ENCODE assay signal across 8 cellular contexts in the genomic region with DNA sequence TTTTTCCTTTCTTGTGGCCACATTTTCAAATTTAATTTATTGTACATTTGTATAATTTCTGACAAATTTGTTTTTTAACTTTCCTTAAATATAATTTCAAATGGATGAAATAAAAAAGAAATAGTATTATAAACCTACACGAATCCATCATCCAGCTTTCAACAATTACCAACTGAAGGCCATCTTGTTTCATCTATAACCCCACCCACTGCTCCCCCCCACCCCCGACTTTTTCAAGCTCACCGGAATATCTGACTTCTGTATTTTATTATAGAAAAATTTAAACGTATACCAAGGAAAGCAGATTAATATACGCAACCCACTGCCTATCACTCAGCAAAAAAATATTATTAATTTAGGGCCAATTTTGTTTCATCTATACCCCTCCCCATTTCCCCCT. TPM values are rescaled to one million over a fixed set of nuclear protein-coding genes. Genes with fewer than 3 reads are reported as not detected.
DNase-seq lines count a peak whose midpoint lies in the region; ATAC-seq and TF ChIP-seq lines count a peak whose summit lies in the region.

No MANE protein-coding gene starts in this region.

- peaks cover 52% of the 10 kb centered on the region for H3K79me2 ChIP-seq in hepatocyte

- peak overlapping the region; percentile 90 for H3K27ac Mint-ChIP-seq in activated naive CD4-positive, alpha-beta T cell treated with anti-CD3 and anti-CD28 coated beads for 36 hours
- peak overlapping the region in 1 of 2 donors; percentile 55 for H3K27ac Mint-ChIP-seq in activated naive CD4-positive, alpha-beta T cell treated with anti-CD3 and anti-CD28 coated beads, Interleukin-2, amount 50 U/mL, for 72 hours
- no peak overlapping the region for H3K27ac Mint-ChIP-seq in T-helper 2 cell treated with Interferon-gamma antibody and Interleukin-4, amounts not matched to agents 5 μg/mL and 100 μg/mL, for 36 hours

- H3K4me2 ChIP-seq in hepatocyte: peak overlapping the region; percentile 83

- peaks cover 11% of the 10 kb centered on the region for H3K4me1 Mint-ChIP-seq in activated naive CD4-positive, alpha-beta T cell treated with anti-CD3 and anti-CD28 coated beads for 36 hours (ENCODE audit: low read depth)
- H3K4me1 Mint-ChIP-seq in T-helper 2 cell treated with Interferon-gamma antibody and Interleukin-4, amounts not matched to agents 5 μg/mL and 100 μg/mL, for 36 hours (ENCODE audit: low read depth): peaks cover 6% of the 10 kb centered on the region

- no peaks in the 10 kb centered on the region for H3K27me3 Mint-ChIP-seq in activated naive CD4-positive, alpha-beta T cell treated with anti-CD3 and anti-CD28 coated beads for 36 hours (ENCODE audit: low read depth)
- no peaks in the 10 kb centered on the region for H3K27me3 Mint-ChIP-seq in T-helper 2 cell treated with Interferon-gamma antibody and Interleukin-4, amounts not matched to agents 5 μg/mL and 100 μg/mL, for 36 hours (ENCODE audit: low read depth)

- TF ChIP-seq CTCF in hepatocyte (IDR thresholded peaks at IDR 0.05; ENCODE audit: poor library complexity) (no peak), tibial artery (IDR thresholded peaks at IDR 0.05) (no peak)

- H2AFZ ChIP-seq in hepatocyte: no peak overlapping the region

- H3K9me2 ChIP-seq in hepatocyte (replicated peaks; ENCODE audit: insufficient read depth): no peaks in the 10 kb centered on the region

- intact Hi-C loops in activated naive CD4-positive, alpha-beta T cell treated with anti-CD3 and anti-CD28 coated beads for 36 hours (cut with micrococcal nuclease): loop anchor here (5.0 to 10.0 kb wide), 3 partner anchors 381 to 1088 kb away; partner anchors contain the start of gene ARMCX5
- intact Hi-C loops in tibial artery (cut with DNase I; ENCODE audit: low total_unique reads): loop anchor here (5.0 kb wide), 2 partner anchors 143 to 1088 kb away; partner anchors contain the start of gene ARMCX5

- no peaks in the 10 kb centered on the region for H3K9me3 Mint-ChIP-seq in activated naive CD4-positive, alpha-beta T cell treated with anti-CD3 and anti-CD28 coated beads for 36 hours
- H3K9me3 Mint-ChIP-seq in activated naive CD4-positive, alpha-beta T cell treated with anti-CD3 and anti-CD28 coated beads, Interleukin-2, amount 50 U/mL, for 72 hours: no peaks in the 10 kb centered on the region
- H3K9me3 Mint-ChIP-seq in T-helper 2 cell treated with Interferon-gamma antibody and Interleukin-4, amounts not matched to agents 5 μg/mL and 100 μg/mL, for 36 hours: no peaks in the 10 kb centered on the region

- peaks cover 5% of the 10 kb centered on the region for H3K36me3 ChIP-seq in hepatocyte (replicated peaks; ENCODE audit: insufficient read depth, low read depth)
- H3K36me3 ChIP-seq in tibial artery: peaks cover 0 to 6% (median 5%) of the 10 kb centered on the region in 3 donors

- H3K27ac ChIP-seq in hepatocyte (peak overlapping the region; percentile 97), tibial artery (peak overlapping the region; percentile 93 to 97)

- H3K4me3 ChIP-seq in hepatocyte: peak overlapping the region; percentile 68
- H3K4me3 ChIP-seq in tibial artery: peak overlapping the region; percentile 59 to 69

- H3K4me1 ChIP-seq in hepatocyte (ENCODE audit: insufficient read depth) (peaks cover 14% of the 10 kb centered on the region), tibial artery (peaks cover 0 to 25% (median 1%) of the 10 kb centered on the region in 4 donors)

- H3K9me3 ChIP-seq in hepatocyte (ENCODE audit: low read depth) (no peaks in the 10 kb centered on the region), tibial artery (no peaks in the 10 kb centered on the region)

- H3K36me3 Mint-ChIP-seq in activated naive CD4-positive, alpha-beta T cell treated with anti-CD3 and anti-CD28 coated beads for 36 hours (ENCODE audit: low read depth): peaks cover 17% of the 10 kb centered on the region
- H3K36me3 Mint-ChIP-seq in activated naive CD4-positive, alpha-beta T cell treated with anti-CD3 and anti-CD28 coated beads, Interleukin-2, amount 50 U/mL, for 72 hours: peaks cover 4 to 10% of the 10 kb centered on the region in 2 donors
- peaks cover 18% of the 10 kb centered on the region for H3K36me3 Mint-ChIP-seq in T-helper 2 cell treated with Interferon-gamma antibody and Interleukin-4, amounts not matched to agents 5 μg/mL and 100 μg/mL, for 36 hours (ENCODE audit: low read depth)

- no peak for ATAC-seq in activated naive CD4-positive, alpha-beta T cell treated with anti-CD3 and anti-CD28 coated beads, Interleukin-2, amount 50 U/mL, for 72 hours
- no peak for ATAC-seq in GM21825 (IDR thresholded peaks at IDR 0.05; ENCODE audit: unreplicated experiment)

- WGBS in hepatocyte (ENCODE audit: low lambda C conversion rate, missing lambda C conversion rate): 0% methylated on average over 5 of the region's 5 CpGs

- DNase-seq in activated naive CD4-positive, alpha-beta T cell treated with anti-CD3 and anti-CD28 coated beads for 36 hours: peak; percentile 7
- DNase-seq in activated naive CD4-positive, alpha-beta T cell treated with anti-CD3 and anti-CD28 coated beads, Interleukin-2, amount 50 U/mL, for 72 hours (ENCODE audit: low spot score in 2 of 2): no peak
- DNase-seq in T-helper 2 cell treated with Interferon-gamma antibody and Interleukin-4, amounts not matched to agents 5 μg/mL and 100 μg/mL, for 36 hours (ENCODE audit: low spot score): no peak
- DNase-seq in hepatocyte (ENCODE audit: low spot score) (peak; percentile 44), tibial artery (no peak), COLO829 (ENCODE audit: low spot score) (no peak), SKM-1 (lab: John Stamatoyannopoulos, UW; ENCODE audit: unreplicated experiment) (no peak)

- peaks cover 45% of the 10 kb centered on the region for H4K20me1 ChIP-seq in hepatocyte (ENCODE audit: insufficient read depth, poor library complexity, severe bottlenecking)

- H3K27me3 ChIP-seq in hepatocyte (no peaks in the 10 kb centered on the region), tibial artery (no peaks in the 10 kb centered on the region)

- peak overlapping the region; percentile 81 for H3K4me3 Mint-ChIP-seq in activated naive CD4-positive, alpha-beta T cell treated with anti-CD3 and anti-CD28 coated beads for 36 hours
- peak overlapping the region; percentile 90 for H3K4me3 Mint-ChIP-seq in T-helper 2 cell treated with Interferon-gamma antibody and Interleukin-4, amounts not matched to agents 5 μg/mL and 100 μg/mL, for 36 hours

- CTCF ChIA-PET in activated naive CD4-positive, alpha-beta T cell treated with anti-CD3 and anti-CD28 coated beads for 36 hours (lab: Charles Lee): interaction anchor here (0.8 to 1.1 kb wide), 2 partner anchors 22 to 55 kb away, joined by 3 read pairs; no protein-coding TSS in a partner anchor

RNA-seq across cellular contexts. Expression of gene MORF4L2, which starts 1.1 kb away (rescaled TPM):
- 100 to 1,000 TPM; 181 to 183 TPM for total RNA-seq in activated naive CD4-positive, alpha-beta T cell treated with anti-CD3 and anti-CD28 coated beads for 36 hours
- 100 to 1,000 TPM; 214 to 234 TPM for total RNA-seq in activated naive CD4-positive, alpha-beta T cell treated with anti-CD3 and anti-CD28 coated beads, Interleukin-2, amount 50 U/mL, for 72 hours
- total RNA-seq in hepatocyte: 1,160 and 1,364 TPM in 2 replicates
- polyA plus RNA-seq in hepatocyte: 772 and 829 TPM in 2 replicates

RNA-seq across cellular contexts. Expression of gene TMEM31, which starts 25.3 kb away (rescaled TPM):
- total RNA-seq in activated naive CD4-positive, alpha-beta T cell treated with anti-CD3 and anti-CD28 coated beads for 36 hours: under 1 TPM in 1 of 2 experiments, not detected in 1; 0.31 TPM
- total RNA-seq in activated naive CD4-positive, alpha-beta T cell treated with anti-CD3 and anti-CD28 coated beads, Interleukin-2, amount 50 U/mL, for 72 hours: 1 to 10 TPM in 1 of 2 donors, under 1 TPM in 1; 0.49 to 1.0 TPM
- 0.28 TPM in 1 of 2 replicates, not detected in the other for total RNA-seq in hepatocyte
- polyA plus RNA-seq in hepatocyte: 0.89 and 1.1 TPM in 2 replicates

RNA-seq across cellular contexts. Expression of gene TCEAL1, which starts 56.6 kb away (rescaled TPM):
- 1 to 10 TPM; 6.9 to 7.1 TPM for total RNA-seq in activated naive CD4-positive, alpha-beta T cell treated with anti-CD3 and anti-CD28 coated beads for 36 hours
- total RNA-seq in activated naive CD4-positive, alpha-beta T cell treated with anti-CD3 and anti-CD28 coated beads, Interleukin-2, amount 50 U/mL, for 72 hours: 10 to 100 TPM in 1 of 2 donors, 1 to 10 TPM in 1; 7.4 to 11.4 TPM
- total RNA-seq in hepatocyte: 109 and 113 TPM in 2 replicates
- polyA plus RNA-seq in hepatocyte: 89.2 and 116 TPM in 2 replicates

Comparison
In these comparisons a context has a peak if more than half of its experiments do, and no peak if none do; other contexts are left out.
1. DNase-seq: peak in activated naive CD4-positive, alpha-beta T cell treated with anti-CD3 and anti-CD28 coated beads for 36 hours (single experiment) and hepatocyte (single experiment); none in activated naive CD4-positive, alpha-beta T cell treated with anti-CD3 and anti-CD28 coated beads, Interleukin-2, amount 50 U/mL, for 72 hours (0 of 2), T-helper 2 cell treated with Interferon-gamma antibody and Interleukin-4, amounts not matched to agents 5 μg/mL and 100 μg/mL, for 36 hours (single experiment), tibial artery (0 of 2), COLO829 (single experiment) and SKM-1 (single experiment).